9 cellular contexts compared by ENCODE assay signal in the genomic region with DNA sequence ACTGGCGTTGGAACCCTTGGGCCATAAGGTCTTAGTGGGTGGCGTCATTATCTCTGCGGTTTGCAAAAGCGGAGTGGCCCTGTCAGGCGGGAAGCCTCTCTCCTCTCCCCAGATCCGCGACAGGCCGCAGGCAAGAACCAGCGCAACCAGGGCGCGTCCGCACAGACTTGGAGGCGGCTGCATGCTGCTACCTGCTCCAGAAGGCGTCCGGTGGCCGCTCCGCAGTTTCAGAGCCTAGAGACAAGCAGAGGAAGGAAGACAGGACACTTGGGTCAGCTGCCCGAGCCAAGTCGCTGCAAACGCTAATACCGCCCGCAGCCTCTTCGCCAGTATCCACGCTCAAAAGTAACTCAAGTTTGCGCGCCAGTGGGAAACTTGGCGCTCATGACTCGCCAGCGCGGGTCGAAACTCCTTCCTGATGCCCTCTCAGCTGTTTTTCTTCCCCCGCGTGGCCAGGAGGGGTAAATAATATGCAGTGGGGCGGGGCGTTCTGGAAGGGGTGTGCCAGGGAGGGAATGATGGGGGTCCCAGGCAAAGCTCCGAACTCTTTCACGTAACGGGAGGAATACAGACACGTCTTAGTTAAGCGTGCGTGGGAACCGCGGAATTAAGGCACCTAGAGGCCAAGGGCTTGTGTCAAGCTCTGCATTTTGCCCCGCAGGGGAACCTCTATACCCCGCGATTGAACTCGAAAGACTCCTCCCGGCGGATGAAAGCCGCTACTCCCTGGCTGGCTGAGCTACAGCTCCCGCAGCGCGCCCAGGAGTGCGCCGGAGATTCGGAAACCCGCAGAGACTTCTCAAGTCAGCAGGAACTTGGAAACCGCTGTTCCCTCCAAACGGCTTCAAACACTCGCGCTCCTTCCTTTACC. TPM values are rescaled to one million over a fixed set of nuclear protein-coding genes. Genes with fewer than 3 reads are reported as not detected.
A peak's percentile ranks its signal among the peaks of the same experiment; 100 is the strongest.
DNase-seq lines count a peak whose midpoint lies in the region; TF ChIP-seq lines count a peak whose summit lies in the region.
"Had no signal": no experiment of that assay in that cellular context is flagged by ENCODE, and none has a peak within 500 bp of the region (broad histone marks: within the 10 kb centered on the region; RNA-seq: fewer than 3 reads in every experiment).

A gene (minus strand): TSS at position 441 of the 871 bp plus-strand sequence. CDS start 258 bp downstream, at position 183.

- H3K4me3 ChIP-seq in endocrine pancreas (ENCODE audit: control insufficient read depth, insufficient read depth, low read length) (peak within 1 kb of the TSS; percentile 34), lower leg skin (ENCODE audit: low read depth, poor library complexity, severe bottlenecking) (peak within 1 kb of the TSS; percentile 27)

- H3K9me3 ChIP-seq in endocrine pancreas (ENCODE audit: control insufficient read depth, low read length): no peaks in the 10 kb centered on the region

- H3K4me1 ChIP-seq in endocrine pancreas (ENCODE audit: control insufficient read depth, insufficient read depth, low read length): no peaks in the 10 kb centered on the region

- DNase-seq in NCI-H2171 treated with DMSO at 0.1 percent for 48 hours (lab: John Stamatoyannopoulos, UW) (peak; percentile 19), NCI-H2171 (lab: John Stamatoyannopoulos, UW) (no peak), NCI-H1930 (lab: John Stamatoyannopoulos, UW) (peak; percentile 16 to 17), lower leg skin (ENCODE audit: low spot score in 2 of 2) (peak; percentile 22 to 88), substantia nigra (lab: John Stamatoyannopoulos, UW) (peak in 44 of 49 donors; percentile 6 to 70 (median 36)), NCI-H2107 (lab: John Stamatoyannopoulos, UW) (no peak), SIG-M5 treated with dmso at 0.1 percent for 504 hours (lab: John Stamatoyannopoulos, UW; ENCODE audit: unreplicated experiment) (no peak)
- DNase-seq: activated B cell treated with CpG ODN at 0.5 μM for 24 hours had no signal

- TF ChIP-seq POLR2A in lower leg skin (IDR thresholded peaks at IDR 0.05): no peak

- no peaks in the 10 kb centered on the region for H3K36me3 ChIP-seq in endocrine pancreas (ENCODE audit: control insufficient read depth, insufficient read depth, low read length)

- 1 to 2% methylated on average over 46 to 57 of the region's 61 CpGs for WGBS in lower leg skin, 2 donors

- H3K27me3 ChIP-seq in endocrine pancreas (ENCODE audit: control insufficient read depth, insufficient read depth, low read length): peaks cover 6% of the 10 kb centered on the region

- no peak for TF ChIP-seq CTCF in lower leg skin (IDR thresholded peaks at IDR 0.05)

- H3K9ac ChIP-seq in endocrine pancreas (ENCODE audit: control insufficient read depth, insufficient read depth, low read length): no peak within 1 kb of the TSS

- peak within 1 kb of the TSS; percentile 7 for H3K27ac ChIP-seq in substantia nigra (ENCODE audit: low read depth, low read length, poor library complexity, severe bottlenecking)

- intact Hi-C loops in lower leg skin (cut with DNase I; ENCODE audit: low total_unique reads): no loop called here

RNA-seq across cellular contexts. Expression of the gene that starts here (rescaled TPM):
- 10 to 100 TPM; 15.9 to 36.3 (median 20.4) TPM for total RNA-seq in lower leg skin
- total RNA-seq: activated B cell treated with CpG ODN at 0.5 μM for 24 hours had no signal

Comparison
In these comparisons a context has a peak if more than half of its experiments do, and no peak if none do; other contexts are left out.
1. DNase-seq: peak in NCI-H2171 treated with DMSO at 0.1 percent for 48 hours (single experiment), NCI-H1930 (2 of 2), lower leg skin (2 of 2) and substantia nigra (44 of 49); none in NCI-H2171 (single experiment), NCI-H2107 (single experiment) and SIG-M5 treated with dmso at 0.1 percent for 504 hours (single experiment).